Comparison of ENCODE assay signal across 14 cellular contexts in the genomic region with DNA sequence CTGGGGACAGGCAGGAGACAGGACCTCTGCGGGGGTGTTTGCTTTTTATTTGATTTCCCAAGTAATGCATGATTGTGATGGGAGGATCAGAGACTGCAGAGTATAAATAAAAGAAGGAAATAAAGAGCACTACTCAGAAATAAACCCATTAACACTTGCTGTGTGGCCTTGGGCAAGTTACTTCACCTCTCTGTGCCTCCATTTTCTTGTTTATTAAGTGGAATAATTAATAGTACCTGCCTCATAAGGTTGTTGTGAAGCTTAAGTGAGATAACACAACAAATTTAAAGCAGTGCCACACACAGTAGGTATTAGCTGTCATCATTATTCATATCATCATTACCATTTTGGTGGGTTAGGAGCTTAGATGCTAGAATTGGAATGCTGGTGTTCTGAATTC. TPM values are rescaled to one million over a fixed set of nuclear protein-coding genes. Genes with fewer than 3 reads are reported as not detected.
DNase-seq lines count a peak whose midpoint lies in the region; ATAC-seq, FAIRE-seq and TF ChIP-seq lines count a peak whose summit lies in the region.
"Had no signal": no experiment of that assay in that cellular context is flagged by ENCODE, and none has a peak within 500 bp of the region (broad histone marks: within the 10 kb centered on the region; RNA-seq: fewer than 3 reads in every experiment).

No MANE protein-coding gene starts in this region.

- H3K79me2 ChIP-seq in GM23338 (replicated peaks; ENCODE audit: insufficient read depth) = peaks cover 9% of the 10 kb centered on the region

- H3K36me3 Mint-ChIP-seq in GM23338 (ENCODE audit: low read depth) = peaks cover 22% of the 10 kb centered on the region

- H3F3A ChIP-seq in GM23338 (replicated peaks; ENCODE audit: low read depth) = 0 out of 2 replicates have a peak, but pooled peaks cover 8% of the 10 kb centered on the region

- no peaks in the 10 kb centered on the region for H3K36me3 ChIP-seq in GM23338 (ENCODE audit: insufficient read depth)
- H3K36me3 ChIP-seq in subcutaneous abdominal adipose tissue (ENCODE audit: control insufficient read depth in 5 of 5, insufficient read depth in 5 of 5, low read length in 5 of 5) = peaks cover 0 to 11% (median 7%) of the 10 kb centered on the region in 5 donors

- no peaks in the 10 kb centered on the region for H3K9me2 ChIP-seq in GM23338 (ENCODE audit: insufficient read depth)

- DNase-seq in GM23338 (ENCODE audit: low spot score) = no peak
- no peak for DNase-seq in HTR-8/SVneo (ENCODE audit: insufficient read length, low spot score)
- DNase-seq in coronary artery (ENCODE audit: low spot score) = no peak
- no peak for DNase-seq in MV-4-11 (lab: John Stamatoyannopoulos, UW)
- DNase-seq in activated CD4-positive, alpha-beta T cell treated with anti-CD3 and anti-CD28 coated beads, Interleukin-2, amount 50 U/mL, for 1 hour = no peak
- no peak for DNase-seq in SIG-M5 treated with dmso at 0.1 percent for 504 hours (lab: John Stamatoyannopoulos, UW; ENCODE audit: unreplicated experiment)
- DNase-seq in COLO668 (lab: John Stamatoyannopoulos, UW; ENCODE audit: unreplicated experiment) = no peak
- DNase-seq: CD8-positive, alpha-beta T cell; DND-41; GDM1; HCEC 1CT had no signal

- peaks cover 8% of the 10 kb centered on the region for H3K27me3 Mint-ChIP-seq in GM23338 (ENCODE audit: insufficient read depth, low read depth, poor library complexity)

- peak overlapping the region; percentile 74; the same call in 1 of the 2 replicates for H2AFZ ChIP-seq in GM23338

- peaks cover 0 to 8% (median 3%) of the 10 kb centered on the region in 5 donors for H3K9me3 ChIP-seq in subcutaneous abdominal adipose tissue (ENCODE audit: control insufficient read depth in 5 of 5, low read length in 5 of 5)

- H3K9ac ChIP-seq in subcutaneous abdominal adipose tissue (ENCODE audit: low read length in 5 of 5) = peak overlapping the region in 2 of 5 donors; percentile 48 to 49

- H3K4me3 ChIP-seq in GM23338 = no peak overlapping the region
- H3K4me3 ChIP-seq in coronary artery = no peak overlapping the region
- no peak overlapping the region for H3K4me3 ChIP-seq in subcutaneous abdominal adipose tissue (ENCODE audit: low read depth in 1 of 5, low read length in 5 of 5)

- no peak overlapping the region for H3K4me3 Mint-ChIP-seq in GM23338
- H3K4me3 Mint-ChIP-seq: CD14-positive monocyte; CD8-positive, alpha-beta T cell had no signal

- no peaks in the 10 kb centered on the region; the same call in 1 of the 2 replicates for H4K20me1 ChIP-seq in GM23338 (replicated peaks; ENCODE audit: insufficient read depth)

- no peak overlapping the region for H3K27ac Mint-ChIP-seq in GM23338
- H3K27ac Mint-ChIP-seq: CD8-positive, alpha-beta T cell had no signal

- H3K27ac ChIP-seq in GM23338 (ENCODE audit: low read depth) = no peak overlapping the region
- peak overlapping the region; percentile 2 to 30 for H3K27ac ChIP-seq in coronary artery
- peak overlapping the region; percentile 79 for H3K27ac ChIP-seq in subcutaneous abdominal adipose tissue (ENCODE audit: low read depth, low read length)

- H3K27me3 ChIP-seq in GM23338 (ENCODE audit: insufficient read depth) (no peaks in the 10 kb centered on the region), subcutaneous abdominal adipose tissue (ENCODE audit: control insufficient read depth in 5 of 5, insufficient read depth in 4 of 5, low read length in 5 of 5) (no peaks in the 10 kb centered on the region)

- TF ChIP-seq CTCF in GM23338 (conservative IDR thresholded peaks at IDR 0.05; ENCODE audit: low read depth in 2 of 2) (no peak), coronary artery (IDR thresholded peaks at IDR 0.05) (no peak)

- H3K9me3 Mint-ChIP-seq in GM23338 = peaks cover 31% of the 10 kb centered on the region

- peak; percentile 13 for FAIRE-seq in HTR-8/SVneo (lab: Jason Lieb, UNC)
- FAIRE-seq: GM12892 had no signal

- peaks cover 9% of the 10 kb centered on the region for H3K4me1 ChIP-seq in GM23338 (ENCODE audit: insufficient read depth)
- H3K4me1 ChIP-seq in subcutaneous abdominal adipose tissue (ENCODE audit: control insufficient read depth in 5 of 5, insufficient read depth in 5 of 5, low read length in 5 of 5) = peaks cover 10 to 62% (median 41%) of the 10 kb centered on the region in 5 donors

- H3K4me1 Mint-ChIP-seq in GM23338 = peaks cover 40% of the 10 kb centered on the region

- H3K4me2 ChIP-seq in GM23338 = no peak overlapping the region

- no peak for ATAC-seq in GM23338
- ATAC-seq: CD8-positive, alpha-beta T cell had no signal

TF ChIP-seq in GM23338, 12 proteins besides CTCF, POLR2A, EP300 and RAD21 (continues in another document):
- TF ChIP-seq REST (IDR thresholded peaks at IDR 0.05; ENCODE audit: unreplicated experiment) (no peak), JUNB (IDR thresholded peaks at IDR 0.05; ENCODE audit: unreplicated experiment) (no peak), EZH2 (IDR thresholded peaks at IDR 0.05; ENCODE audit: low read depth, unreplicated experiment) (no peak), ZNF331 (CRISPR knock-in tag; IDR thresholded peaks at IDR 0.05; ENCODE audit: low read depth) (no peak), EZH2phosphoT487 (IDR thresholded peaks at IDR 0.05; ENCODE audit: unreplicated experiment) (no peak), POLR2AphosphoS5 (IDR thresholded peaks at IDR 0.05; ENCODE audit: low read depth) (no peak), NANOG (IDR thresholded peaks at IDR 0.05; ENCODE audit: borderline replicate concordance) (no peak), STAT1 (IDR thresholded peaks at IDR 0.05; ENCODE audit: unreplicated experiment) (no peak), ZNF114 (CRISPR knock-in tag; IDR thresholded peaks at IDR 0.05) (no peak)
- TF ChIP-seq, protein P1, sequence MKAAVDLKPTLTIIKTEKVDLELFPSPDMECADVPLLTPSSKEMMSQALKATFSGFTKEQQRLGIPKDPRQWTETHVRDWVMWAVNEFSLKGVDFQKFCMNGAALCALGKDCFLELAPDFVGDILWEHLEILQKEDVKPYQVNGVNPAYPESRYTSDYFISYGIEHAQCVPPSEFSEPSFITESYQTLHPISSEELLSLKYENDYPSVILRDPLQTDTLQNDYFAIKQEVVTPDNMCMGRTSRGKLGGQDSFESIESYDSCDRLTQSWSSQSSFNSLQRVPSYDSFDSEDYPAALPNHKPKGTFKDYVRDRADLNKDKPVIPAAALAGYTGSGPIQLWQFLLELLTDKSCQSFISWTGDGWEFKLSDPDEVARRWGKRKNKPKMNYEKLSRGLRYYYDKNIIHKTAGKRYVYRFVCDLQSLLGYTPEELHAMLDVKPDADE (IDR thresholded peaks at IDR 0.05) = no peak

RNA-seq across cellular contexts. Expression of gene CEBPB, which starts 8.1 kb away (rescaled TPM):
- total RNA-seq in GM23338 (2014; rRNA removed; shearing (Covaris generic)) = 20.5 and 25.4 TPM in 2 replicates
- polyA plus RNA-seq in GM23338 (2016; fragmentation: Nextera tagmentation; extraction: Ambion mirVana) = 20.6 and 23.7 TPM in 2 replicates

RNA-seq across cellular contexts. Expression of gene PEDS1, which starts 45.2 kb away (rescaled TPM):
- total RNA-seq in GM23338 (2014; rRNA removed; shearing (Covaris generic)) = 33.0 and 43.6 TPM in 2 replicates
- 31.6 and 34.5 TPM in 2 replicates for polyA plus RNA-seq in GM23338 (2016; fragmentation: Nextera tagmentation; extraction: Ambion mirVana)
